Comparison of ENCODE assay signal across 37 cellular contexts in genomic region chr12:5301539-5301938, GRCh38.
"Had no signal": no experiment of that assay in that cellular context is flagged by ENCODE, and none has a peak within 500 bp of the region (broad histone marks: within the 10 kb centered on the region; RNA-seq: fewer than 3 reads in every experiment).

No MANE protein-coding gene starts in this region.

- H3K36me3 Mint-ChIP-seq: activated CD4-positive, alpha-beta memory T cell treated with anti-CD3 and anti-CD28 coated beads for 36 hours; activated naive CD4-positive, alpha-beta T cell treated with anti-CD3 and anti-CD28 coated beads, Interleukin-2, amount 50 U/mL, for 72 hours; activated naive CD8-positive, alpha-beta T cell treated with anti-CD3 and anti-CD28 coated beads for 36 hours had no signal

- H3K4me1 ChIP-seq: adrenal gland, body of pancreas, breast epithelium had no signal

- H3K9me3 Mint-ChIP-seq: activated B cell treated with CpG ODN at 0.5 μM for 24 hours; activated CD4-positive, alpha-beta memory T cell treated with anti-CD3 and anti-CD28 coated beads for 36 hours; activated CD8-positive, alpha-beta T cell treated with anti-CD3 and anti-CD28 coated beads for 36 hours; activated naive CD4-positive, alpha-beta T cell treated with anti-CD3 and anti-CD28 coated beads for 36 hours; activated naive CD4-positive, alpha-beta T cell treated with anti-CD3 and anti-CD28 coated beads, Interleukin-2, amount 50 U/mL, for 72 hours; activated naive CD8-positive, alpha-beta T cell treated with anti-CD3 and anti-CD28 coated beads for 36 hours; activated T-cell treated with anti-CD3 and anti-CD28 coated beads, Interleukin-2, amount 50 U/mL, for 4 hours; activated T-helper 1 cell treated with anti-CD3 and anti-CD28 coated beads, Interleukin-12 subunit alpha, Interleukin-12 subunit beta, Interleukin-2, Interleukin-4 antibody, amounts not matched to agents 30 ng/mL and 10 ng/mL and 1 ng/mL, durations not matched to agents 14 hours and 24 hours and 36 hours; activated T-helper 17 cell treated with anti-CD3 and anti-CD28 coated beads, Interleukin-2, amount 50 U/mL, for 72 hours; T-helper 1 cell treated with Interleukin-12 subunit alpha and Interleukin-12 subunit beta and Interleukin-4 antibody, amounts not matched to agents 30 μg/mL and 1 μg/mL, for 36 hours; T-helper 2 cell treated with Interferon-gamma antibody and Interleukin-4, amounts not matched to agents 5 μg/mL and 100 μg/mL, for 36 hours had no signal

- H3K27me3 ChIP-seq: adrenal gland, body of pancreas, brain microvascular endothelial cell, cardiac muscle cell had no signal

- H3K4me3 Mint-ChIP-seq: activated B cell treated with CpG ODN at 0.5 μM for 24 hours; activated CD4-positive, alpha-beta memory T cell treated with anti-CD3 and anti-CD28 coated beads for 36 hours; activated CD8-positive, alpha-beta T cell treated with anti-CD3 and anti-CD28 coated beads for 36 hours; activated naive CD4-positive, alpha-beta T cell treated with anti-CD3 and anti-CD28 coated beads for 36 hours; activated naive CD8-positive, alpha-beta T cell treated with anti-CD3 and anti-CD28 coated beads for 36 hours; activated T-cell treated with anti-CD3 and anti-CD28 coated beads, Interleukin-2, amount 50 U/mL, for 4 hours; activated T-cell treated with anti-CD3 and anti-CD28 coated beads, Interleukin-2, amount 50 U/mL, for 72 hours; activated T-helper 1 cell treated with anti-CD3 and anti-CD28 coated beads, Interleukin-12 subunit alpha, Interleukin-12 subunit beta, Interleukin-2, Interleukin-4 antibody, amounts not matched to agents 30 ng/mL and 10 ng/mL and 1 ng/mL, durations not matched to agents 14 hours and 24 hours and 36 hours; activated T-helper 17 cell treated with anti-CD3 and anti-CD28 coated beads, Interleukin-2, amount 50 U/mL, for 72 hours; T-helper 1 cell treated with Interleukin-12 subunit alpha and Interleukin-12 subunit beta and Interleukin-4 antibody, amounts not matched to agents 30 μg/mL and 1 μg/mL, for 36 hours; T-helper 2 cell treated with Interferon-gamma antibody and Interleukin-4, amounts not matched to agents 5 μg/mL and 100 μg/mL, for 36 hours had no signal

- H3K36me3 ChIP-seq: adrenal gland, brain microvascular endothelial cell, breast epithelium, cardiac muscle cell had no signal

- FAIRE-seq: astrocyte, TTC549 had no signal

- H3K4me1 Mint-ChIP-seq: activated B cell treated with CpG ODN at 0.5 μM for 24 hours; activated naive CD8-positive, alpha-beta T cell treated with anti-CD3 and anti-CD28 coated beads for 36 hours; activated T-helper 17 cell treated with anti-CD3 and anti-CD28 coated beads, Interleukin-2, amount 50 U/mL, for 72 hours had no signal

- H3K27ac ChIP-seq: adrenal gland, body of pancreas, brain microvascular endothelial cell, breast epithelium, cardiac muscle cell, VCaP had no signal

- ATAC-seq: activated CD8-positive, alpha-beta T cell treated with anti-CD3 and anti-CD28 coated beads for 36 hours; activated naive CD4-positive, alpha-beta T cell treated with anti-CD3 and anti-CD28 coated beads, Interleukin-2, amount 50 U/mL, for 72 hours; activated T-cell treated with anti-CD3 and anti-CD28 coated beads, Interleukin-2, amount 50 U/mL, for 4 hours; activated T-cell treated with anti-CD3 and anti-CD28 coated beads, Interleukin-2, amount 50 U/mL, for 72 hours; activated T-helper 17 cell treated with anti-CD3 and anti-CD28 coated beads, Interleukin-2, amount 50 U/mL, for 72 hours; body of pancreas had no signal

- H3K27ac Mint-ChIP-seq: activated B cell treated with CpG ODN at 0.5 μM for 24 hours; activated CD4-positive, alpha-beta memory T cell treated with anti-CD3 and anti-CD28 coated beads for 36 hours; activated CD8-positive, alpha-beta T cell treated with anti-CD3 and anti-CD28 coated beads for 36 hours; activated naive CD4-positive, alpha-beta T cell treated with anti-CD3 and anti-CD28 coated beads for 36 hours; activated naive CD4-positive, alpha-beta T cell treated with anti-CD3 and anti-CD28 coated beads, Interleukin-2, amount 50 U/mL, for 72 hours; activated naive CD8-positive, alpha-beta T cell treated with anti-CD3 and anti-CD28 coated beads for 36 hours; activated T-cell treated with anti-CD3 and anti-CD28 coated beads, Interleukin-2, amount 50 U/mL, for 72 hours; activated T-helper 1 cell treated with anti-CD3 and anti-CD28 coated beads, Interleukin-12 subunit alpha, Interleukin-12 subunit beta, Interleukin-2, Interleukin-4 antibody, amounts not matched to agents 30 ng/mL and 10 ng/mL and 1 ng/mL, durations not matched to agents 14 hours and 24 hours and 36 hours; activated T-helper 17 cell treated with anti-CD3 and anti-CD28 coated beads, Interleukin-2, amount 50 U/mL, for 72 hours; T-helper 1 cell treated with Interleukin-12 subunit alpha and Interleukin-12 subunit beta and Interleukin-4 antibody, amounts not matched to agents 30 μg/mL and 1 μg/mL, for 36 hours; T-helper 2 cell treated with Interferon-gamma antibody and Interleukin-4, amounts not matched to agents 5 μg/mL and 100 μg/mL, for 36 hours had no signal

- DNase-seq: activated B cell treated with CpG ODN at 0.5 μM for 24 hours; activated CD4-positive, alpha-beta memory T cell treated with anti-CD3 and anti-CD28 coated beads for 36 hours; activated CD4-positive, alpha-beta T cell treated with anti-CD3 and anti-CD28 coated beads for 4 hours; activated CD4-positive, alpha-beta T cell treated with anti-CD3 and anti-CD28 coated beads, Interleukin-2, amount 50 U/mL, for 1 hour; activated CD4-positive, alpha-beta T cell treated with anti-CD3 and anti-CD28 coated beads, Interleukin-2, amount 50 U/mL, for 4 hours; activated CD4-positive, CD25-positive, alpha-beta regulatory T cell treated with anti-CD3 and anti-CD28 coated beads, Interleukin-2, amount 50 U/mL, for 72 hours; activated CD8-positive, alpha-beta memory T cell treated with anti-CD3 and anti-CD28 coated beads, Interleukin-2, amount 50 U/mL, for 4 hours; activated CD8-positive, alpha-beta T cell treated with anti-CD3 and anti-CD28 coated beads for 36 hours; activated effector memory CD4-positive, alpha-beta T cell treated with anti-CD3 and anti-CD28 coated beads, Interleukin-2, amount 50 U/mL, for 16 hours; activated gamma-delta T cell treated with Interleukin-2 at 50 U/mL for 16 hours; activated naive CD4-positive, alpha-beta T cell; activated naive CD4-positive, alpha-beta T cell treated with anti-CD3 and anti-CD28 coated beads for 36 hours; activated naive CD4-positive, alpha-beta T cell treated with anti-CD3 and anti-CD28 coated beads, Interleukin-2, amount 50 U/mL, for 16 hours; activated naive CD8-positive, alpha-beta T cell treated with anti-CD3 and anti-CD28 coated beads for 36 hours; activated T-cell treated with anti-CD3 and anti-CD28 coated beads for 4 hours; activated T-cell treated with anti-CD3 and anti-CD28 coated beads, Interleukin-2, amount 50 U/mL, for 1 hour; activated T-cell treated with anti-CD3 and anti-CD28 coated beads, Interleukin-2, amount 50 U/mL, for 4 hours; activated T-cell treated with anti-CD3 and anti-CD28 coated beads, Interleukin-2, amount 50 U/mL, for 72 hours; adrenal gland; amniotic stem cell; aorta; body of pancreas; brain microvascular endothelial cell; central memory CD4-positive, alpha-beta T cell; T-helper 1 cell; T-helper 2 cell; T-helper 9 cell had no signal

- H3K4me3 ChIP-seq: adrenal gland, body of pancreas, breast epithelium, cardiac muscle cell had no signal

- H3K27me3 Mint-ChIP-seq: activated B cell treated with CpG ODN at 0.5 μM for 24 hours had no signal

- H3K9me3 ChIP-seq: adrenal gland, body of pancreas, breast epithelium had no signal
